8 cellular contexts compared by ENCODE assay signal in the genomic region with DNA sequence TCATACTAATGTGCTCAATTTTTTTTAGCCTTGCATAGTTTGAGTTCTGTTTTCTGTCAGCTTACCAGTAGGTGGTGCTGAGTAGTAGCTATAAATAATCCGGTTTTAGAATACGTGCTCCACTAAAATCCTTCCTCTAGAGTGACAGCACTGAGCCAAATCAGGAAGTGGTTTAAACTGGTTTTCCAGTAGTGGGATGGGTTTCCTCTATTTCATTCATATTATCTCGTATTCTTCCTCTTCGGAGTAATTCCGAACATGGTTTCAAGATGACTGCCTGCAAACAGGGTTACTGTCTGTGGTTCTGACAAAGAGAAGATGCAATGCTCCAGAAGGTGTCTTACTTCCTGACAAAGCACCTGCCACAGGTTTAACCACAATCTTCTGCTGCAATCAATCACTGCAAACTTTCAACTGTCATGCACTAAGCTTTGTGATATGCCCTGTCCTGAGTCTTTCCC.
DNase-seq lines count a peak whose midpoint lies in the region; ATAC-seq, FAIRE-seq and TF ChIP-seq lines count a peak whose summit lies in the region.

No MANE protein-coding gene starts in this region.

- FAIRE-seq in GM12891 (lab: Jason Lieb, UNC): peak; percentile 62

- peak; percentile 88 for ATAC-seq in HG02884 (IDR thresholded peaks at IDR 0.05; ENCODE audit: unreplicated experiment)

- intact Hi-C loops in ovary (cut with DNase I): no loop called here

- H3K27ac ChIP-seq in ovary: no peak overlapping the region

- H3K4me3 ChIP-seq in fibroblast of villous mesenchyme (ENCODE audit: low read depth, low read length) (no peak overlapping the region), ovary (no peak overlapping the region)

- H3K4me1 ChIP-seq in ovary (ENCODE audit: insufficient read depth): no peaks in the 10 kb centered on the region

- no peak for TF ChIP-seq EP300 in ovary (IDR thresholded peaks at IDR 0.05)

- WGBS in ovary, 3 donors: 47 to 51% (median 50%) methylated on average over 5 of the region's 5 CpGs

- TF ChIP-seq CTCF in fibroblast of villous mesenchyme (IDR thresholded peaks at IDR 0.05; ENCODE audit: insufficient read depth, low read depth, low read length) (peak; percentile 35), ovary (IDR thresholded peaks at IDR 0.05) (no peak)

- no peaks in the 10 kb centered on the region for H3K36me3 ChIP-seq in ovary

- TF ChIP-seq POLR2A in GM12891 (IDR thresholded peaks at IDR 0.05; ENCODE audit: low read depth, low read length) (no peak), ovary (IDR thresholded peaks at IDR 0.05) (no peak)

- no peaks in the 10 kb centered on the region for H3K9me3 ChIP-seq in ovary

- DNase-seq in A172 (ENCODE audit: low spot score): peak; percentile 17
- DNase-seq in GM12891 (ENCODE audit: insufficient read length, low spot score): no peak
- peak; percentile 34 for DNase-seq in NCI-H2227 treated with DMSO at 0.1 percent for 48 hours (lab: John Stamatoyannopoulos, UW)
- DNase-seq in fibroblast of villous mesenchyme (ENCODE audit: low read depth): no peak
- DNase-seq in activated effector memory CD4-positive, alpha-beta T cell treated with Interleukin-2 at 50 U/mL for 16 hours: no peak
- no peak for DNase-seq in activated CD4-positive, alpha-beta T cell treated with anti-CD3 and anti-CD28 coated beads for 48 hours
- DNase-seq in ovary: no peak

- H3K27me3 ChIP-seq in ovary: no peaks in the 10 kb centered on the region

TF ChIP-seq in GM12891, 5 proteins besides CTCF, POLR2A, EP300 and RAD21:
- no peak for TF ChIP-seq PAX5 (IDR thresholded peaks at IDR 0.05; ENCODE audit: insufficient read depth, low read length, severe bottlenecking)
- TF ChIP-seq TAF1 (IDR thresholded peaks at IDR 0.05; ENCODE audit: low read depth, low read length): no peak
- no peak for TF ChIP-seq POLR2AphosphoS5 (IDR thresholded peaks at IDR 0.05; ENCODE audit: low read depth, low read length)
- no peak for TF ChIP-seq POU2F2 (IDR thresholded peaks at IDR 0.05; ENCODE audit: low read depth, low read length)
- peak; percentile 55; the same call in 1 of the 2 replicates for TF ChIP-seq SPI1 (IDR thresholded peaks at IDR 0.05; ENCODE audit: low read depth, low read length)

Comparison
In these comparisons a context has a peak if more than half of its experiments do, and no peak if none do; other contexts are left out.
1. DNase-seq: peak in A172 (single experiment) and NCI-H2227 treated with DMSO at 0.1 percent for 48 hours (single experiment); none in GM12891 (single experiment), fibroblast of villous mesenchyme (single experiment), activated effector memory CD4-positive, alpha-beta T cell treated with Interleukin-2 at 50 U/mL for 16 hours (single experiment), activated CD4-positive, alpha-beta T cell treated with anti-CD3 and anti-CD28 coated beads for 48 hours (single experiment) and ovary (0 of 5).